In the genomic region with DNA sequence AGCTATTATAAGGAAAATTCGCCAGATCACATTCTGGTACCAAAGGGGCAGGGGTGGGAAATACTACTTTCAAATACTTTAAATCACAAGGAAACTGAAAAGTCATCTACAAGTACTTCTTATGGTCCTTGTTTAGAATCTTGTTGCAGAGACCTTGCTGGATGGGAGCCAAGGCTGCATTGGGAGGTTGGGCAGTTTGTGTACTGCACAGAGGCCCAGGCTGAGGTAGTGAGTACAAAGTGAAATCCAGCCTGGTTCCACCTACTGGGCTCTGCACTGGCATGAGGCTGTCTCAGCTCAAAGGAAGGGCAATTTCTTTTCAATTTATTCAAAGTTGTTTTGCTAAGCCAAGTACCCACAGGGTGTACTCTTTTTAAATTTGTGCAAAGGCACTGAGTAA, we compare ENCODE assay signal across 19 cellular contexts.
A peak's percentile ranks its signal among the peaks of the same experiment; 100 is the strongest.
DNase-seq lines count a peak whose midpoint lies in the region; ATAC-seq and TF ChIP-seq lines count a peak whose summit lies in the region.
"Had no signal": no experiment of that assay in that cellular context is flagged by ENCODE, and none has a peak within 500 bp of the region (broad histone marks: within the 10 kb centered on the region; RNA-seq: fewer than 3 reads in every experiment).

No MANE protein-coding gene starts in this region.

- H3K4me3 Mint-ChIP-seq in GM23338, result no peak overlapping the region
- H3K4me3 Mint-ChIP-seq: activated CD4-positive, alpha-beta memory T cell treated with anti-CD3 and anti-CD28 coated beads, Interleukin-2, amount 10 ng/mL, durations not matched to agents 7 days and 5 days; nephron progenitor cell had no signal

- H3K79me1 ChIP-seq in neuronal stem cell (ENCODE audit: low read depth, low read length), result no peaks in the 10 kb centered on the region

- no peaks in the 10 kb centered on the region for H4K20me1 ChIP-seq in GM23338 (replicated peaks; ENCODE audit: insufficient read depth)

- TF ChIP-seq CTCF in GM23338 (conservative IDR thresholded peaks at IDR 0.05; ENCODE audit: low read depth in 2 of 2), result no peak
- no peak for TF ChIP-seq CTCF in colonic mucosa (IDR thresholded peaks at IDR 0.05)

- H2AK5ac ChIP-seq in neuronal stem cell (ENCODE audit: low read depth, low read length), result no peak overlapping the region

- H2BK15ac ChIP-seq in neuronal stem cell (ENCODE audit: low read length), result no peak overlapping the region

- no peak for TF ChIP-seq EP300 in Ishikawa (IDR thresholded peaks at IDR 0.05; ENCODE audit: borderline replicate concordance)

- H3K27me3 ChIP-seq in GM23338 (ENCODE audit: insufficient read depth) (no peaks in the 10 kb centered on the region), colonic mucosa (no peaks in the 10 kb centered on the region), neuronal stem cell (ENCODE audit: control insufficient read depth in 3 of 3, insufficient read depth in 3 of 3, low read depth in 1 of 3, low read length in 3 of 3) (no peaks in the 10 kb centered on the region)

- no peaks in the 10 kb centered on the region; the same call in 2 of the 3 replicates for H3K9me3 Mint-ChIP-seq in GM23338
- H3K9me3 Mint-ChIP-seq: nephron progenitor cell had no signal

- H2BK120ac ChIP-seq in neuronal stem cell (ENCODE audit: low read depth, low read length), result no peak overlapping the region

- no peak for ATAC-seq in GM23338
- ATAC-seq: activated CD4-positive, CD25-positive, alpha-beta regulatory T cell treated with anti-CD3 and anti-CD28 coated beads, Interleukin-2, amount 50 U/mL, for 24 hours; GM12878; PC-3 had no signal

- no peak overlapping the region for H3K27ac Mint-ChIP-seq in GM23338
- H3K27ac Mint-ChIP-seq: activated CD4-positive, alpha-beta memory T cell treated with anti-CD3 and anti-CD28 coated beads, Interleukin-2, amount 10 ng/mL, durations not matched to agents 7 days and 5 days; nephron progenitor cell had no signal

- no peaks in the 10 kb centered on the region for H3K9me3 ChIP-seq in colonic mucosa
- H3K9me3 ChIP-seq in neuronal stem cell (replicated peaks in 1 of 2; ENCODE audit: control insufficient read depth in 2 of 2, insufficient read depth in 1 of 2, low read depth in 1 of 2, low read length in 2 of 2), result no peaks in the 10 kb centered on the region

- H3K4me1 Mint-ChIP-seq in GM23338, result peaks cover 34% of the 10 kb centered on the region

- H3K79me2 ChIP-seq in GM23338 (replicated peaks; ENCODE audit: insufficient read depth), result no peaks in the 10 kb centered on the region

- H4K91ac ChIP-seq in neuronal stem cell (ENCODE audit: low read depth, low read length, poor library complexity), result no peak overlapping the region

- H2AFZ ChIP-seq in GM23338 (0 out of 2 replicates have a peak overlapping the region, but pooled peaks have one; percentile 23), neuronal stem cell (ENCODE audit: low read length) (no peak overlapping the region)

- WGBS in neuronal stem cell (ENCODE audit: extremely low coverage in 2 of 2, insufficient read length in 2 of 2, insufficient replicate concordance in 1 of 2), 2 donors, result no CpG with 5 or more reads among the region's 1 CpG

- no peak overlapping the region for H2BK5ac ChIP-seq in neuronal stem cell (ENCODE audit: low read length)

- peaks cover 5% of the 10 kb centered on the region; the same call in 1 of the 2 replicates for H3K4me1 ChIP-seq in GM23338 (ENCODE audit: insufficient read depth)
- H3K4me1 ChIP-seq in colonic mucosa, result no peaks in the 10 kb centered on the region
- H3K4me1 ChIP-seq in neuronal stem cell (ENCODE audit: control insufficient read depth in 2 of 2, insufficient read depth in 1 of 2, low read depth in 1 of 2, low read length in 2 of 2), result peaks cover 13 to 42% of the 10 kb centered on the region in 2 donors

- no peak overlapping the region for H3K4me3 ChIP-seq in GM23338
- no peak overlapping the region for H3K4me3 ChIP-seq in colonic mucosa
- H3K4me3 ChIP-seq in neuronal stem cell (ENCODE audit: low read length in 2 of 2), result no peak overlapping the region
- H3K4me3 ChIP-seq: GM12878 had no signal

- peaks cover 9% of the 10 kb centered on the region for H3K27me3 Mint-ChIP-seq in GM23338 (ENCODE audit: insufficient read depth, low read depth, poor library complexity)

- DNase-seq in GM23338 (ENCODE audit: low spot score), result no peak
- peak; percentile 59 for DNase-seq in colonic mucosa
- DNase-seq in neuronal stem cell (ENCODE audit: low spot score), result no peak
- no peak for DNase-seq in NCI-H345 (lab: John Stamatoyannopoulos, UW)
- no peak for DNase-seq in ecto neural progenitor cell (ENCODE audit: low spot score)
- no peak for DNase-seq in kidney glomerular epithelial cell (lab: John Stamatoyannopoulos, UW)
- DNase-seq: activated CD4-positive, alpha-beta memory T cell treated with anti-CD3 and anti-CD28 coated beads, Interleukin-2, amount 10 ng/mL, durations not matched to agents 7 days and 5 days; activated gamma-delta T cell; DMS153; midbrain; NCI-H1105 treated with DMSO at 0.1 percent for 48 hours; NCI-H2081; NCI-H774; nephron progenitor cell; PC-3; Right ventricle myocardium superior had no signal

- H3K36me3 ChIP-seq in GM23338 (ENCODE audit: insufficient read depth) (no peaks in the 10 kb centered on the region), colonic mucosa (no peaks in the 10 kb centered on the region), neuronal stem cell (replicated peaks in 1 of 2; ENCODE audit: control insufficient read depth in 2 of 2, insufficient read depth in 2 of 2, low read length in 2 of 2) (no peaks in the 10 kb centered on the region)

- peaks cover 4% of the 10 kb centered on the region; the same call in 2 of the 3 replicates for H3K36me3 Mint-ChIP-seq in GM23338 (ENCODE audit: low read depth)

- no peak overlapping the region for H3K9ac ChIP-seq in colonic mucosa (ENCODE audit: low read depth in 2 of 2, low read length in 2 of 2)
- H3K9ac ChIP-seq in neuronal stem cell (ENCODE audit: low read depth, low read length, poor library complexity), result no peak overlapping the region

- peaks cover 27% of the 10 kb centered on the region for H3K9me2 ChIP-seq in GM23338 (ENCODE audit: insufficient read depth)

- H3K27ac ChIP-seq in GM23338 (ENCODE audit: low read depth), result no peak overlapping the region
- no peak overlapping the region for H3K27ac ChIP-seq in colonic mucosa
- H3K27ac ChIP-seq in neuronal stem cell (replicated peaks; ENCODE audit: low read length), result no peak overlapping the region

- H3K14ac ChIP-seq in neuronal stem cell (ENCODE audit: low read length), result no peak overlapping the region

- H3K4ac ChIP-seq in neuronal stem cell (ENCODE audit: low read length), result no peak overlapping the region

- no peak overlapping the region for H2BK12ac ChIP-seq in neuronal stem cell (ENCODE audit: low read length)

- no peak overlapping the region for H3K4me2 ChIP-seq in GM23338
- H3K4me2 ChIP-seq in neuronal stem cell (ENCODE audit: insufficient read depth, low read length, poor library complexity, severe bottlenecking), result no peak overlapping the region

- no peak overlapping the region for H4K8ac ChIP-seq in neuronal stem cell (ENCODE audit: low read depth, low read length)

- H3F3A ChIP-seq in GM23338 (replicated peaks; ENCODE audit: low read depth), result no peaks in the 10 kb centered on the region

- H3K18ac ChIP-seq in neuronal stem cell (ENCODE audit: low read length), result peak overlapping the region; percentile 2

- no peak overlapping the region for H3K23ac ChIP-seq in neuronal stem cell (ENCODE audit: low read depth, low read length, poor library complexity)

- intact Hi-C loops in colonic mucosa (cut with DNase I), result no loop called here

- TF ChIP-seq RAD21 in Ishikawa (IDR thresholded peaks at IDR 0.05; ENCODE audit: low read depth), result no peak

TF ChIP-seq in GM23338, 12 proteins besides CTCF, POLR2A, EP300 and RAD21 (continues in another document):
- TF ChIP-seq JUNB (IDR thresholded peaks at IDR 0.05; ENCODE audit: unreplicated experiment) (no peak), NANOG (IDR thresholded peaks at IDR 0.05; ENCODE audit: borderline replicate concordance) (no peak), EZH2 (IDR thresholded peaks at IDR 0.05; ENCODE audit: low read depth, unreplicated experiment) (no peak), EZH2phosphoT487 (IDR thresholded peaks at IDR 0.05; ENCODE audit: unreplicated experiment) (no peak), POLR2AphosphoS5 (IDR thresholded peaks at IDR 0.05; ENCODE audit: low read depth) (no peak)
- TF ChIP-seq, protein P1, sequence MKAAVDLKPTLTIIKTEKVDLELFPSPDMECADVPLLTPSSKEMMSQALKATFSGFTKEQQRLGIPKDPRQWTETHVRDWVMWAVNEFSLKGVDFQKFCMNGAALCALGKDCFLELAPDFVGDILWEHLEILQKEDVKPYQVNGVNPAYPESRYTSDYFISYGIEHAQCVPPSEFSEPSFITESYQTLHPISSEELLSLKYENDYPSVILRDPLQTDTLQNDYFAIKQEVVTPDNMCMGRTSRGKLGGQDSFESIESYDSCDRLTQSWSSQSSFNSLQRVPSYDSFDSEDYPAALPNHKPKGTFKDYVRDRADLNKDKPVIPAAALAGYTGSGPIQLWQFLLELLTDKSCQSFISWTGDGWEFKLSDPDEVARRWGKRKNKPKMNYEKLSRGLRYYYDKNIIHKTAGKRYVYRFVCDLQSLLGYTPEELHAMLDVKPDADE (IDR thresholded peaks at IDR 0.05), result no peak

TF ChIP-seq in Ishikawa, 13 proteins besides CTCF, POLR2A, EP300 and RAD21 (continues in another document):
- TF ChIP-seq TEAD4 (IDR thresholded peaks at IDR 0.05), result no peak
- TF ChIP-seq, protein P2, sequence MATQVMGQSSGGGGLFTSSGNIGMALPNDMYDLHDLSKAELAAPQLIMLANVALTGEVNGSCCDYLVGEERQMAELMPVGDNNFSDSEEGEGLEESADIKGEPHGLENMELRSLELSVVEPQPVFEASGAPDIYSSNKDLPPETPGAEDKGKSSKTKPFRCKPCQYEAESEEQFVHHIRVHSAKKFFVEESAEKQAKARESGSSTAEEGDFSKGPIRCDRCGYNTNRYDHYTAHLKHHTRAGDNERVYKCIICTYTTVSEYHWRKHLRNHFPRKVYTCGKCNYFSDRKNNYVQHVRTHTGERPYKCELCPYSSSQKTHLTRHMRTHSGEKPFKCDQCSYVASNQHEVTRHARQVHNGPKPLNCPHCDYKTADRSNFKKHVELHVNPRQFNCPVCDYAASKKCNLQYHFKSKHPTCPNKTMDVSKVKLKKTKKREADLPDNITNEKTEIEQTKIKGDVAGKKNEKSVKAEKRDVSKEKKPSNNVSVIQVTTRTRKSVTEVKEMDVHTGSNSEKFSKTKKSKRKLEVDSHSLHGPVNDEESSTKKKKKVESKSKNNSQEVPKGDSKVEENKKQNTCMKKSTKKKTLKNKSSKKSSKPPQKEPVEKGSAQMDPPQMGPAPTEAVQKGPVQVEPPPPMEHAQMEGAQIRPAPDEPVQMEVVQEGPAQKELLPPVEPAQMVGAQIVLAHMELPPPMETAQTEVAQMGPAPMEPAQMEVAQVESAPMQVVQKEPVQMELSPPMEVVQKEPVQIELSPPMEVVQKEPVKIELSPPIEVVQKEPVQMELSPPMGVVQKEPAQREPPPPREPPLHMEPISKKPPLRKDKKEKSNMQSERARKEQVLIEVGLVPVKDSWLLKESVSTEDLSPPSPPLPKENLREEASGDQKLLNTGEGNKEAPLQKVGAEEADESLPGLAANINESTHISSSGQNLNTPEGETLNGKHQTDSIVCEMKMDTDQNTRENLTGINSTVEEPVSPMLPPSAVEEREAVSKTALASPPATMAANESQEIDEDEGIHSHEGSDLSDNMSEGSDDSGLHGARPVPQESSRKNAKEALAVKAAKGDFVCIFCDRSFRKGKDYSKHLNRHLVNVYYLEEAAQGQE (IDR thresholded peaks at IDR 0.05; ENCODE audit: low read depth), result no peak
- TF ChIP-seq NFIC (IDR thresholded peaks at IDR 0.05), result peak; percentile 58; the same call in 1 of the 2 replicates
